Comparison of ENCODE assay signal across 18 cellular contexts in genomic region chr11:103228807-103229206, GRCh38.
A peak's percentile ranks its signal among the peaks of the same experiment; 100 is the strongest.
DNase-seq lines count a peak whose midpoint lies in the region; ATAC-seq and TF ChIP-seq lines count a peak whose summit lies in the region.
"Had no signal": no experiment of that assay in that cellular context is flagged by ENCODE, and none has a peak within 500 bp of the region (broad histone marks: within the 10 kb centered on the region; RNA-seq: fewer than 3 reads in every experiment).

No MANE protein-coding gene starts in this region.

- peaks cover 11% of the 10 kb centered on the region for H3K4me1 Mint-ChIP-seq in endodermal cell
- no peaks in the 10 kb centered on the region for H3K4me1 Mint-ChIP-seq in activated CD8-positive, alpha-beta T cell treated with anti-CD3 and anti-CD28 coated beads, Interleukin-2, amount 10 ng/mL, durations not matched to agents 7 days and 5 days (ENCODE audit: low read depth)

- DNase-seq in DMS53 (lab: John Stamatoyannopoulos, UW) (peak; percentile 32), DMS53 treated with DMSO at 0.1 percent for 48 hours (lab: John Stamatoyannopoulos, UW; ENCODE audit: unreplicated experiment) (no peak), NB4 (ENCODE audit: low read depth) (peak; percentile 19), endodermal cell (peak; percentile 57), retinal pigment epithelial cell (ENCODE audit: low read depth) (peak; percentile 61), kidney glomerular epithelial cell (lab: John Stamatoyannopoulos, UW) (no peak)
- DNase-seq in activated CD8-positive, alpha-beta T cell treated with anti-CD3 and anti-CD28 coated beads, Interleukin-2, amount 10 ng/mL, durations not matched to agents 7 days and 5 days = no peak
- DNase-seq: 8988T; C1 segment of cervical spinal cord; GDM1; Karpas-422; NCI-H1417 treated with DMSO at 0.1 percent for 48 hours; NCI-H2029; NCI-H510A; NK-92 treated with Interleukin-12 subunit alpha and Interleukin-12 subunit beta, amount 100 ng/mL, for 24 hours; PC-3; SK-N-SH had no signal

- H3K27ac Mint-ChIP-seq in endodermal cell = peak overlapping the region; percentile 83
- H3K27ac Mint-ChIP-seq in activated CD8-positive, alpha-beta T cell treated with anti-CD3 and anti-CD28 coated beads, Interleukin-2, amount 10 ng/mL, durations not matched to agents 7 days and 5 days = no peak overlapping the region

- peaks cover 3% of the 10 kb centered on the region for H3K36me3 ChIP-seq in endodermal cell (ENCODE audit: control insufficient read depth, insufficient read depth, low read length)

- H3K27me3 ChIP-seq in endodermal cell (ENCODE audit: control insufficient read depth, insufficient read depth, low read length, poor library complexity, severe bottlenecking) = no peaks in the 10 kb centered on the region

- WGBS in endodermal cell (ENCODE audit: insufficient coverage in 1 of 2, insufficient read length in 1 of 2), 2 experiments = 90% methylated on average over 2 of the region's 2 CpGs; no CpG with 5 or more reads in 1 of the 2 experiments

- H3K9me3 Mint-ChIP-seq in endodermal cell = no peaks in the 10 kb centered on the region
- no peaks in the 10 kb centered on the region for H3K9me3 Mint-ChIP-seq in activated CD8-positive, alpha-beta T cell treated with anti-CD3 and anti-CD28 coated beads, Interleukin-2, amount 10 ng/mL, durations not matched to agents 7 days and 5 days (ENCODE audit: insufficient read depth)

- H3K27ac ChIP-seq in endodermal cell (ENCODE audit: low read depth, low read length) = no peak overlapping the region

- no peak for TF ChIP-seq POLR2A in NB4 (IDR thresholded peaks at IDR 0.05; ENCODE audit: extremely low read depth, insufficient read length)

- no peaks in the 10 kb centered on the region for H3K27me3 Mint-ChIP-seq in endodermal cell (ENCODE audit: insufficient read depth)
- H3K27me3 Mint-ChIP-seq in activated CD8-positive, alpha-beta T cell treated with anti-CD3 and anti-CD28 coated beads, Interleukin-2, amount 10 ng/mL, durations not matched to agents 7 days and 5 days (ENCODE audit: low read depth) = no peaks in the 10 kb centered on the region

- TF ChIP-seq CTCF in NB4 (IDR thresholded peaks at IDR 0.05; ENCODE audit: low read depth, low read length) (no peak), endodermal cell (conservative IDR thresholded peaks at IDR 0.05) (no peak), retinal pigment epithelial cell (conservative IDR thresholded peaks at IDR 0.05; ENCODE audit: low read depth, low read length) (no peak)

- ATAC-seq in activated CD8-positive, alpha-beta T cell treated with anti-CD3 and anti-CD28 coated beads, Interleukin-2, amount 10 ng/mL, durations not matched to agents 7 days and 5 days = no peak
- no peak for ATAC-seq in HG03342 (IDR thresholded peaks at IDR 0.05; ENCODE audit: unreplicated experiment)
- ATAC-seq: PC-3 had no signal

- no peaks in the 10 kb centered on the region for H3K9me3 ChIP-seq in endodermal cell (ENCODE audit: control insufficient read depth, low read length)
- H3K9me3 ChIP-seq: SK-N-SH had no signal

- no peak overlapping the region for H3K4me3 ChIP-seq in NB4 (ENCODE audit: low read depth, low read length)
- no peak overlapping the region for H3K4me3 ChIP-seq in endodermal cell (ENCODE audit: low read length)
- H3K4me3 ChIP-seq in retinal pigment epithelial cell (ENCODE audit: low read length) = no peak overlapping the region

- POLR2A ChIA-PET in activated CD8-positive, alpha-beta T cell treated with anti-CD3 and anti-CD28 coated beads, Interleukin-2, amount 10 ng/mL, durations not matched to agents 7 days and 5 days (lab: Charles Lee) = no interaction called here

- peaks cover 17% of the 10 kb centered on the region for H3K36me3 Mint-ChIP-seq in endodermal cell (ENCODE audit: low read depth)
- no peaks in the 10 kb centered on the region for H3K36me3 Mint-ChIP-seq in activated CD8-positive, alpha-beta T cell treated with anti-CD3 and anti-CD28 coated beads, Interleukin-2, amount 10 ng/mL, durations not matched to agents 7 days and 5 days (ENCODE audit: low read depth)

- peaks cover 5% of the 10 kb centered on the region for H3K4me1 ChIP-seq in endodermal cell (ENCODE audit: control insufficient read depth, insufficient read depth, low read length)

- H3K4me3 Mint-ChIP-seq in endodermal cell = no peak overlapping the region
- no peak overlapping the region for H3K4me3 Mint-ChIP-seq in activated CD8-positive, alpha-beta T cell treated with anti-CD3 and anti-CD28 coated beads, Interleukin-2, amount 10 ng/mL, durations not matched to agents 7 days and 5 days

- no peak overlapping the region for H3K9ac ChIP-seq in endodermal cell (ENCODE audit: extremely low read depth, low read length, poor library complexity, severe bottlenecking)
- H3K9ac ChIP-seq: SK-N-SH had no signal

- CTCF ChIA-PET in activated CD8-positive, alpha-beta T cell treated with anti-CD3 and anti-CD28 coated beads, Interleukin-2, amount 10 ng/mL, durations not matched to agents 7 days and 5 days (lab: Charles Lee) = no interaction called here

Comparison
In these comparisons a context has a peak if more than half of its experiments do, and no peak if none do; other contexts are left out.
1. DNase-seq: peak in DMS53 (single experiment), NB4 (single experiment), endodermal cell (single experiment) and retinal pigment epithelial cell (single experiment); none in DMS53 treated with DMSO at 0.1 percent for 48 hours (single experiment), activated CD8-positive, alpha-beta T cell treated with anti-CD3 and anti-CD28 coated beads, Interleukin-2, amount 10 ng/mL, durations not matched to agents 7 days and 5 days (single experiment) and kidney glomerular epithelial cell (single experiment).